16 cellular contexts compared by ENCODE assay signal in genomic region chr18:58054041-58054733, GRCh38. TPM values are rescaled to one million over a fixed set of nuclear protein-coding genes. Genes with fewer than 3 reads are reported as not detected.
DNase-seq lines count a peak whose midpoint lies in the region; ATAC-seq, FAIRE-seq and TF ChIP-seq lines count a peak whose summit lies in the region.
"Had no signal": no experiment of that assay in that cellular context is flagged by ENCODE, and none has a peak within 500 bp of the region (broad histone marks: within the 10 kb centered on the region; RNA-seq: fewer than 3 reads in every experiment).

No MANE protein-coding gene starts in this region.

- H4K91ac ChIP-seq in H1 (replicated peaks; ENCODE audit: insufficient read length, low read length): no peak overlapping the region

- H3K79me2 ChIP-seq in PC-9 (ENCODE audit: low read depth) (peaks cover 94% of the 10 kb centered on the region), H1 (ENCODE audit: control insufficient read depth in 1 of 2, insufficient read depth in 2 of 2, low read length in 2 of 2) (peaks cover 7 to 87% of the 10 kb centered on the region in 2 experiments)
- H3K79me2 ChIP-seq: parathyroid adenoma had no signal

- TF ChIP-seq CTCF in Calu3 (IDR thresholded peaks at IDR 0.05; ENCODE audit: unreplicated experiment) (no peak), PC-9 (conservative IDR thresholded peaks at IDR 0.05) (no peak), H1 (IDR thresholded peaks at IDR 0.05; ENCODE audit: control extremely low read depth in 1 of 3, insufficient read depth in 1 of 3, low read depth in 1 of 3, low read length in 3 of 3) (no peak), lung (IDR thresholded peaks at IDR 0.05; ENCODE audit: control extremely low read depth, extremely low read depth) (no peak), tibial artery (IDR thresholded peaks at IDR 0.05) (no peak), GM10266 (IDR thresholded peaks at IDR 0.05; ENCODE audit: control insufficient read depth, insufficient read depth, low read depth, missing control alignments) (no peak)

- DNase-seq in Calu3: peak; percentile 32
- peak in 1 of 2 experiments; percentile 72 for DNase-seq in PC-9
- DNase-seq in H1 (ENCODE audit: low read depth in 1 of 2, low spot score in 2 of 2): no peak
- peak; percentile 56 for DNase-seq in lung (ENCODE audit: low spot score)
- DNase-seq in tibial artery: no peak
- DNase-seq in SHP77 (lab: John Stamatoyannopoulos, UW): no peak
- no peak for DNase-seq in GM10266 (ENCODE audit: extremely low spot score)
- DNase-seq: activated CD4-positive, CD25-positive, alpha-beta regulatory T cell; activated T-cell treated with anti-CD3 and anti-CD28 coated beads, Interleukin-2, amount 50 U/mL, for 24 hours; MG63; NCI-H345 had no signal

- TF ChIP-seq POLR2A in H1 (IDR thresholded peaks at IDR 0.05; ENCODE audit: control extremely low read depth in 1 of 2, low read depth in 2 of 2, low read length in 2 of 2): no peak

- H3K23ac ChIP-seq in H1 (ENCODE audit: insufficient read length): no peak overlapping the region

- no peaks in the 10 kb centered on the region for H3K9me3 Mint-ChIP-seq in Calu3 (ENCODE audit: low read depth, unreplicated experiment)
- H3K9me3 Mint-ChIP-seq: activated T-cell treated with anti-CD3 and anti-CD28 coated beads, Interleukin-2, amount 50 U/mL, for 24 hours had no signal

- no peak overlapping the region for H3K9ac ChIP-seq in H1 (replicated peaks in 1 of 4; ENCODE audit: extremely low read depth in 1 of 4, low read depth in 3 of 4, low read length in 3 of 4)
- H3K9ac ChIP-seq: parathyroid adenoma had no signal

- no peaks in the 10 kb centered on the region for H3K27me3 Mint-ChIP-seq in Calu3 (ENCODE audit: unreplicated experiment)

- no peak overlapping the region for H2AK5ac ChIP-seq in H1 (ENCODE audit: low read depth, low read length)

- POLR2A ChIA-PET in PC-9 (lab: Charles Lee; ENCODE audit: unreplicated experiment) (interaction anchor here (0.8 kb wide), 1 partner anchor 38 kb away, joined by 6 read pairs; no protein-coding TSS in a partner anchor), H1 (lab: Charles Lee; ENCODE audit: partially characterized antibody) (interaction anchor here (0.9 to 3.0 kb wide), 3 partner anchors 9 to 11 kb away, joined by 3 to 12 read pairs (median 6); no protein-coding TSS in a partner anchor)

- H2AFZ ChIP-seq in PC-9 (no peak overlapping the region), H1 (ENCODE audit: low read length) (no peak overlapping the region)
- H2AFZ ChIP-seq: parathyroid adenoma had no signal

- peaks cover 29% of the 10 kb centered on the region for H3F3A ChIP-seq in PC-9 (ENCODE audit: insufficient read depth, low read depth)

- WGBS in H1 (ENCODE audit: extremely low coverage in 1 of 2, insufficient coverage in 1 of 2, insufficient read length in 1 of 2, insufficient replicate concordance in 2 of 2, low coverage in 1 of 2, low lambda C conversion rate in 2 of 2, missing lambda C conversion rate in 1 of 2), 2 experiments: 64% methylated on average over 8 of the region's 8 CpGs; no CpG with 5 or more reads in 1 of the 2 experiments
- 58 to 59% methylated on average over 8 of the region's 8 CpGs for WGBS in lung, 2 donors

- no peak overlapping the region for H2BK20ac ChIP-seq in H1 (ENCODE audit: low read length)

- BruUV-seq in Calu3 (replicated peaks; lab: Mats Ljungman, UMichigan) (no TSS peak), PC-9 (replicated peaks; lab: Mats Ljungman, UMichigan) (no TSS peak)

- H3K4ac ChIP-seq in H1 (replicated peaks; ENCODE audit: insufficient read length, low read depth, low read length): no peak overlapping the region

- H3K27ac Mint-ChIP-seq in Calu3 (ENCODE audit: unreplicated experiment): peak overlapping the region; percentile 8
- H3K27ac Mint-ChIP-seq: activated T-cell treated with anti-CD3 and anti-CD28 coated beads, Interleukin-2, amount 50 U/mL, for 24 hours had no signal

- H3K27ac ChIP-seq in PC-9: peak overlapping the region; percentile 65
- H3K27ac ChIP-seq in H1 (ENCODE audit: low read depth, low read length): no peak overlapping the region
- no peak overlapping the region for H3K27ac ChIP-seq in lung (ENCODE audit: low read depth in 1 of 2, low read length in 1 of 2)
- no peak overlapping the region for H3K27ac ChIP-seq in tibial artery
- H3K27ac ChIP-seq: ascending aorta, parathyroid adenoma had no signal

- intact Hi-C loops in Calu3 (cut with micrococcal nuclease; ENCODE audit: unreplicated experiment) (loop anchor here (10.0 kb wide), 1 partner anchor 441 kb away; no protein-coding TSS in a partner anchor), PC-9 (cut with micrococcal nuclease; ENCODE audit: unreplicated experiment) (no loop called here), tibial artery (cut with DNase I; ENCODE audit: low total_unique reads) (no loop called here)

- peaks cover 44% of the 10 kb centered on the region for H3K4me1 ChIP-seq in PC-9 (replicated peaks; ENCODE audit: insufficient read depth)
- H3K4me1 ChIP-seq in H1 (replicated peaks in 1 of 4; ENCODE audit: control insufficient read depth in 3 of 4, insufficient read depth in 4 of 4, low read length in 3 of 4): peaks cover 0 to 10% (median 8%) of the 10 kb centered on the region in 4 experiments; a peak in 4 of 7 replicates
- H3K4me1 ChIP-seq in lung (ENCODE audit: control insufficient read depth in 2 of 2, insufficient read depth in 2 of 2, low read length in 2 of 2): peaks cover 0 to 6% of the 10 kb centered on the region in 2 donors
- no peaks in the 10 kb centered on the region for H3K4me1 ChIP-seq in tibial artery

- H4K5ac ChIP-seq in H1 (ENCODE audit: insufficient read length, low read depth, low read length): no peak overlapping the region

- H2BK120ac ChIP-seq in H1 (replicated peaks; ENCODE audit: low read depth, low read length): no peak overlapping the region

- peak overlapping the region; percentile 11; the same call in 1 of the 2 replicates for H3K4me3 ChIP-seq in PC-9
- no peak overlapping the region for H3K4me3 ChIP-seq in H1 (ENCODE audit: extremely low read depth in 1 of 4, insufficient read depth in 2 of 4, low read depth in 3 of 4, low read length in 4 of 4)
- no peak overlapping the region for H3K4me3 ChIP-seq in lung
- H3K4me3 ChIP-seq in tibial artery: no peak overlapping the region
- H3K4me3 ChIP-seq: ascending aorta, MG63 had no signal

- no peaks in the 10 kb centered on the region for H3K27me3 ChIP-seq in PC-9 (ENCODE audit: insufficient read depth, low read depth)
- H3K27me3 ChIP-seq in H1 (replicated peaks in 1 of 4; ENCODE audit: control insufficient read depth in 3 of 4, extremely low read depth in 1 of 4, insufficient read depth in 3 of 4, low read length in 3 of 4): no peaks in the 10 kb centered on the region
- H3K27me3 ChIP-seq in lung (ENCODE audit: control insufficient read depth, insufficient read depth): no peaks in the 10 kb centered on the region
- peaks cover 0 to 3% of the 10 kb centered on the region in 2 donors for H3K27me3 ChIP-seq in tibial artery
- H3K27me3 ChIP-seq: ascending aorta, MG63 had no signal

- TF ChIP-seq RAD21 in H1 (IDR thresholded peaks at IDR 0.05 in 1 of 2, conservative IDR thresholded peaks at IDR 0.05 in 1 of 2; ENCODE audit: low read depth in 2 of 2, low read length in 2 of 2): no peak

- H3K4me2 ChIP-seq in PC-9 (peak overlapping the region; percentile 50), H1 (ENCODE audit: insufficient read depth in 1 of 2, low read depth in 2 of 2, low read length in 2 of 2) (peak overlapping the region; percentile 33 to 48; a peak in 3 of 4 replicates)

- H4K8ac ChIP-seq in H1 (ENCODE audit: extremely low read depth, insufficient read depth, low read length): no peak overlapping the region

- CTCF ChIA-PET in Calu3 (lab: Charles Lee) (interaction anchor here (1.3 kb wide), 2 partner anchors 10 to 68 kb away, joined by 4 read pairs; no protein-coding TSS in a partner anchor), PC-9 (lab: Charles Lee) (no interaction called here), H1 (lab: Charles Lee; ENCODE audit: partially characterized antibody) (interaction anchor here (0.8 to 4.8 kb wide), 8 partner anchors 11 to 126 kb away, joined by 3 to 23 read pairs (median 5); partner anchors contain the start of gene NEDD4L)

- H3K9me3 ChIP-seq in PC-9 (ENCODE audit: insufficient read depth, low read depth) (no peaks in the 10 kb centered on the region), H1 (ENCODE audit: insufficient read depth in 2 of 2, low read depth in 1 of 2, low read length in 1 of 2) (no peaks in the 10 kb centered on the region), lung (ENCODE audit: control insufficient read depth in 2 of 2, insufficient read depth in 1 of 2, low read length in 1 of 2) (no peaks in the 10 kb centered on the region), tibial artery (no peaks in the 10 kb centered on the region)
- H3K9me3 ChIP-seq: ascending aorta, MG63 had no signal

- no peak overlapping the region for H3K14ac ChIP-seq in H1 (ENCODE audit: insufficient read length)

- no peak overlapping the region for H3K56ac ChIP-seq in H1 (replicated peaks; ENCODE audit: insufficient read length, low read depth, low read length)

- no peak for FAIRE-seq in H1 (lab: Jason Lieb, UNC)
- FAIRE-seq: H54 had no signal

- H2BK5ac ChIP-seq in H1 (ENCODE audit: low read depth, low read length): peak overlapping the region; percentile 72; the same call in 1 of the 2 replicates

- peaks cover 18% of the 10 kb centered on the region for H3K36me3 Mint-ChIP-seq in Calu3 (ENCODE audit: insufficient read depth, unreplicated experiment)

- H4K20me1 ChIP-seq in PC-9 (ENCODE audit: insufficient read depth) (no peaks in the 10 kb centered on the region), H1 (replicated peaks in 1 of 2; ENCODE audit: control insufficient read depth in 1 of 2, insufficient read depth in 2 of 2, low read length in 2 of 2) (peaks cover 1 to 2% of the 10 kb centered on the region in 2 experiments)

- no peaks in the 10 kb centered on the region for H3K9me2 ChIP-seq in PC-9 (ENCODE audit: insufficient read depth)

- peaks cover 34% of the 10 kb centered on the region for H3K4me1 Mint-ChIP-seq in Calu3 (ENCODE audit: low read depth, unreplicated experiment)

- peak overlapping the region; percentile 94; the same call in 1 of the 2 replicates for H2BK12ac ChIP-seq in H1 (ENCODE audit: low read depth, low read length)

- no peak overlapping the region for H3K4me3 Mint-ChIP-seq in Calu3 (ENCODE audit: low read depth, unreplicated experiment)
- H3K4me3 Mint-ChIP-seq: activated T-cell treated with anti-CD3 and anti-CD28 coated beads, Interleukin-2, amount 50 U/mL, for 24 hours; CD14-positive monocyte had no signal

- H3K23me2 ChIP-seq in H1 (ENCODE audit: low read depth, low read length): no peaks in the 10 kb centered on the region

- H3K18ac ChIP-seq in H1 (ENCODE audit: extremely low read depth, low read length): peak overlapping the region; percentile 43; the same call in 1 of the 2 replicates

- ATAC-seq in lung (ENCODE audit: insufficient read depth, low FRiP score): no peak
- no peak for ATAC-seq in HG03469 (IDR thresholded peaks at IDR 0.05; ENCODE audit: unreplicated experiment)

- TF ChIP-seq EP300 in H1 (IDR thresholded peaks at IDR 0.05; ENCODE audit: borderline replicate concordance in 1 of 2, low read depth in 2 of 2, low read length in 2 of 2): no peak

- H3K36me3 ChIP-seq in PC-9 (ENCODE audit: low read depth) (peaks cover 5% of the 10 kb centered on the region), H1 (ENCODE audit: control insufficient read depth in 2 of 4, insufficient read depth in 4 of 4, low read length in 3 of 4) (peaks cover 0 to 4% (median 0%) of the 10 kb centered on the region in 4 experiments; a peak in 1 of 8 replicates), lung (ENCODE audit: control insufficient read depth in 2 of 2, insufficient read depth in 2 of 2, low read length in 2 of 2) (no peaks in the 10 kb centered on the region), tibial artery (no peaks in the 10 kb centered on the region)
- H3K36me3 ChIP-seq: ascending aorta, MG63 had no signal

- H3K79me1 ChIP-seq in H1 (ENCODE audit: low read depth, low read length): peaks cover 7% of the 10 kb centered on the region

- H2BK15ac ChIP-seq in H1 (ENCODE audit: low read length): no peak overlapping the region

RNA-seq across cellular contexts. Expression of gene NEDD4L, which starts 10.2 kb away (rescaled TPM):
- total RNA-seq in Calu3 (2022) (213 TPM in 2 replicates), PC-9 (2021) (57.4 and 58.9 TPM in 2 replicates), lung (100 to 1,000 TPM; 177 to 308 TPM)
- total RNA-seq in H1 (2021; fragmentation: NEBNext Ultra II Directional; extraction: Animal tissue kit (Norgen Biotek cat#: 25700)): 63.4 and 69.8 TPM in 2 replicates
- polyA plus RNA-seq in H1 (2011; rRNA removed) (37.3 and 53.0 TPM in 2 replicates), lung (100 to 1,000 TPM in 1 of 2 donors, 10 to 100 TPM in 1; 40.2 to 118 TPM)
- 35.7 TPM for polyA plus RNA-seq in H1 (2011; cell fraction: cytosol; rRNA removed)
- 112 TPM for polyA plus RNA-seq in H1 (2011; cell fraction: nucleus; rRNA removed)
- 49.0 to 66.6 TPM (median 55.2 TPM) in 4 replicates for polyA plus RNA-seq in H1 (2012, experiment 1 of 2)
- 14.1 TPM for polyA plus RNA-seq in H1 (2012, experiment 2 of 2)
- polyA plus RNA-seq in H1 (2013, experiment 1 of 2): 60.0 TPM
- polyA plus RNA-seq in H1 (2013, experiment 2 of 2): 63.7 TPM
- polyA minus RNA-seq in H1 (2011; rRNA and poly(A)+ RNA removed): 77.2 and 91.8 TPM in 2 replicates
- 35.2 TPM for polyA minus RNA-seq in H1 (2011; cell fraction: cytosol; rRNA and poly(A)+ RNA removed)
- 128 TPM for polyA minus RNA-seq in H1 (2011; cell fraction: nucleus; rRNA and poly(A)+ RNA removed)

Comparison
In these comparisons a context has a peak if more than half of its experiments do, and no peak if none do; other contexts are left out.
1. DNase-seq: peak in Calu3 (single experiment) and lung (single experiment); none in H1 (0 of 2), tibial artery (0 of 2), SHP77 (0 of 2) and GM10266 (single experiment).